ENCODE assay signal across 2 cellular contexts in genomic region chr5:50410932-50411331, GRCh38.
A peak's percentile ranks its signal among the peaks of the same experiment; 100 is the strongest.
TF ChIP-seq lines count a peak whose summit lies in the region.

No MANE protein-coding gene starts in this region.

TF ChIP-seq in IMR-90, 13 proteins besides CTCF, POLR2A, EP300 and RAD21:
- TF ChIP-seq MAFK (IDR thresholded peaks at IDR 0.05; ENCODE audit: low read depth, low read length): peak; percentile 84

TF ChIP-seq in H1, 55 proteins besides CTCF, POLR2A, EP300 and RAD21:
- TF ChIP-seq MAFK (IDR thresholded peaks at IDR 0.05; ENCODE audit: low read depth, low read length): peak; percentile 93
